Comparison of ENCODE assay signal across 8 cellular contexts in the genomic region with DNA sequence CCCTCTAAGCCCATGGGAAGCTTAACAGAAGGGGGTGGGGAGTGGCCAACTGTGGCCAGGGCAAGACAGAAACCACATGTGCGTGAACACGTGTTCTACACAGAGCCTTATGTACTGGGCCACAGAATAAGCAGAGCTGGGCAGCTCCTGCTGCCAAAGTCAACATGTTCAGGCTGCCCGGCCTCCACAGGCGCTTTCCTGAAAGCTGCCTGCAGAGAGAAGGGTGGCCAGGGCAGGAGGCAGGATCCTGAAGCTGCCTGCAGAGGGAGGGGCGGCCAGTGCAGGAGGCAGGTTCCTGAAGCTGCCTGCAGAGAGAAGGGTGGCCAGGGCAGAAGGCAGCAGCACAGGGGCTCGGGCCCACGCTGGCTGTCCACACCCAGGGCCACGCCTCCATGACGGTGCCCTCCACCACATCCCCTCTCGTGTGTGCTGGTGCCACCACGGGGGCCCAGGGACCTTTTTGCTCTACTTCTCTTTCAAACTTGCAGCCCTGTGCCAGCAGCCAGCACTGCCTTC.
A peak's percentile ranks its signal among the peaks of the same experiment; 100 is the strongest.
DNase-seq lines count a peak whose midpoint lies in the region; ATAC-seq and TF ChIP-seq lines count a peak whose summit lies in the region.

No MANE protein-coding gene starts in this region.

- peaks cover 66% of the 10 kb centered on the region for H3K36me3 Mint-ChIP-seq in effector memory CD8-positive, alpha-beta T cell (ENCODE audit: insufficient read depth)

- H3K36me3 ChIP-seq in RWPE2 (ENCODE audit: low read depth) (peaks cover 9% of the 10 kb centered on the region; the same call in 1 of the 2 replicates), vagina (no peaks in the 10 kb centered on the region)

- H3K9me3 Mint-ChIP-seq in effector memory CD8-positive, alpha-beta T cell = no peaks in the 10 kb centered on the region

- H3K4me3 ChIP-seq in RWPE2 (ENCODE audit: severe bottlenecking) (no peak overlapping the region), vagina (no peak overlapping the region)

- intact Hi-C loops in vagina (cut with DNase I) = no loop called here

- peak overlapping the region; percentile 65 to 71 for H3K4me3 Mint-ChIP-seq in effector memory CD8-positive, alpha-beta T cell

- peak overlapping the region; percentile 94 to 95 for H3K27ac Mint-ChIP-seq in effector memory CD8-positive, alpha-beta T cell

- DNase-seq in EH (ENCODE audit: low read depth) (peak; percentile 93), RWPE2 (ENCODE audit: low spot score) (no peak), myocyte (ENCODE audit: low read depth) (peak; percentile 93), vagina (ENCODE audit: extremely low spot score in 2 of 2) (no peak), NCI-H526 treated with DMSO at 0.1 percent for 48 hours (lab: John Stamatoyannopoulos, UW) (no peak)
- DNase-seq in effector memory CD8-positive, alpha-beta T cell = peak in 2 of 3 experiments; percentile 29 to 32
- no peak for DNase-seq in activated effector memory CD4-positive, alpha-beta T cell treated with Interleukin-2 at 50 U/mL for 16 hours

- H3K9me3 ChIP-seq in RWPE2 (ENCODE audit: severe bottlenecking) = no peaks in the 10 kb centered on the region
- H3K9me3 ChIP-seq in vagina = no peaks in the 10 kb centered on the region

- H3K4me1 ChIP-seq in RWPE2 (ENCODE audit: insufficient read depth, poor library complexity, severe bottlenecking) (peaks cover 39% of the 10 kb centered on the region), vagina (peaks cover 92% of the 10 kb centered on the region)

- H3K27ac ChIP-seq in RWPE2 (ENCODE audit: poor library complexity, severe bottlenecking) (peak overlapping the region; percentile 59), vagina (no peak overlapping the region)

- peak; percentile 70 for ATAC-seq in RWPE2 (ENCODE audit: low read depth)
- ATAC-seq in effector memory CD8-positive, alpha-beta T cell (replicated peaks) = peak; percentile 16
- no peak for ATAC-seq in GM18517 (IDR thresholded peaks at IDR 0.05; ENCODE audit: unreplicated experiment)

- H3K4me1 Mint-ChIP-seq in effector memory CD8-positive, alpha-beta T cell (ENCODE audit: low read depth in 2 of 2) = peaks cover 79 to 83% of the 10 kb centered on the region in 2 donors

- no peak for TF ChIP-seq POLR2A in vagina (IDR thresholded peaks at IDR 0.05)

- H3K27me3 ChIP-seq in RWPE2 (ENCODE audit: insufficient read depth, poor library complexity, severe bottlenecking) (no peaks in the 10 kb centered on the region), vagina (no peaks in the 10 kb centered on the region)

- H3K27me3 Mint-ChIP-seq in effector memory CD8-positive, alpha-beta T cell = no peaks in the 10 kb centered on the region

- TF ChIP-seq CTCF in RWPE2 (IDR thresholded peaks at IDR 0.05; ENCODE audit: poor library complexity, severe bottlenecking) (no peak), vagina (IDR thresholded peaks at IDR 0.05) (no peak)

Comparison
In these comparisons a context has a peak if more than half of its experiments do, and no peak if none do; other contexts are left out.
1. DNase-seq: peak in EH (single experiment), effector memory CD8-positive, alpha-beta T cell (2 of 3) and myocyte (single experiment); none in RWPE2 (single experiment), activated effector memory CD4-positive, alpha-beta T cell treated with Interleukin-2 at 50 U/mL for 16 hours (single experiment), vagina (0 of 2) and NCI-H526 treated with DMSO at 0.1 percent for 48 hours (single experiment).